1 cellular context compared by ENCODE assay signal in genomic region chr1:23566304-23566703, GRCh38.
TF ChIP-seq lines count a peak whose summit lies in the region.

No MANE protein-coding gene starts in this region.

TF ChIP-seq in K562, 482 proteins besides CTCF, POLR2A, EP300 and RAD21:
- TF ChIP-seq SMARCA5 (IDR thresholded peaks at IDR 0.05) (peak; percentile 94), PKNOX1 (IDR thresholded peaks at IDR 0.05) (peak; percentile 37; the same call in 1 of the 2 replicates), ARNT (IDR thresholded peaks at IDR 0.05) (no peak), HDAC2 (IDR thresholded peaks at IDR 0.05) (peak; percentile 84), PTTG1 (tag; IDR thresholded peaks at IDR 0.05; ENCODE audit: low read depth) (no peak), PHB (CRISPR knock-in tag; IDR thresholded peaks at IDR 0.05) (no peak), CTBP1 (IDR thresholded peaks at IDR 0.05; ENCODE audit: borderline replicate concordance) (0 out of 2 replicates have a peak, but pooled peaks have one; percentile 21), CHD4 (IDR thresholded peaks at IDR 0.05; ENCODE audit: insufficient read depth, insufficient replicate concordance, low read depth, low read length, poor library complexity, severe bottlenecking) (peak; percentile 27), GTF2A2 (tag; IDR thresholded peaks at IDR 0.05) (no peak), RNF219 (CRISPR knock-in tag; IDR thresholded peaks at IDR 0.05) (no peak), RBM25 (IDR thresholded peaks at IDR 0.05; ENCODE audit: low read depth, low read length, severe bottlenecking) (peak; percentile 89), CBX8 (IDR thresholded peaks at IDR 0.05; ENCODE audit: borderline replicate concordance, extremely low read depth, low read depth, low read length, poor library complexity, severe bottlenecking) (no peak), PTBP1 (IDR thresholded peaks at IDR 0.05; ENCODE audit: low read depth, low read length) (0 out of 2 replicates have a peak, but pooled peaks have one; percentile 43), BCOR (IDR thresholded peaks at IDR 0.05) (peak; percentile 97), MCM5 (IDR thresholded peaks at IDR 0.05; ENCODE audit: low read depth) (no peak), CBX1 (IDR thresholded peaks at IDR 0.05; ENCODE audit: low read depth) (peak; percentile 53; the same call in 1 of the 2 replicates), ZBED1 (IDR thresholded peaks at IDR 0.05) (no peak), BRD9 (IDR thresholded peaks at IDR 0.05; ENCODE audit: low read depth, partially characterized antibody) (peak; percentile 37), RCOR1 (IDR thresholded peaks at IDR 0.05; ENCODE audit: borderline replicate concordance in 1 of 2, low read depth in 2 of 2, low read length in 2 of 2) (peak in 1 of 2 experiments; percentile 58; a peak in 1 of 4 replicates), ZFP36 (IDR thresholded peaks at IDR 0.05; ENCODE audit: low read depth, low read length, partially characterized antibody) (peak; percentile 94), CTCFL (IDR thresholded peaks at IDR 0.05; ENCODE audit: borderline replicate concordance, insufficient read depth, low read depth, low read length, poor library complexity, severe bottlenecking) (peak; percentile 22), KDM1A (IDR thresholded peaks at IDR 0.05) (peak; percentile 77 to 89)
